In genomic region chr2:207333599-207334308, GRCh38 we compare ENCODE assay signal across 9 cellular contexts.
DNase-seq lines count a peak whose midpoint lies in the region; ATAC-seq and TF ChIP-seq lines count a peak whose summit lies in the region.
"Had no signal": no experiment of that assay in that cellular context is flagged by ENCODE, and none has a peak within 500 bp of the region (broad histone marks: within the 10 kb centered on the region; RNA-seq: fewer than 3 reads in every experiment).

No MANE protein-coding gene starts in this region.

- no peak for ATAC-seq in heart right ventricle
- no peak for ATAC-seq in Right ventricle myocardium inferior
- ATAC-seq in left lung: no peak
- ATAC-seq in body of pancreas: no peak
- ATAC-seq in GM19324 (IDR thresholded peaks at IDR 0.05; ENCODE audit: low FRiP score, unreplicated experiment): no peak

- no peaks in the 10 kb centered on the region for H3K36me3 ChIP-seq in heart right ventricle
- H3K36me3 ChIP-seq in ascending aorta: no peaks in the 10 kb centered on the region
- no peaks in the 10 kb centered on the region for H3K36me3 ChIP-seq in left lung
- H3K36me3 ChIP-seq in tibial artery: no peaks in the 10 kb centered on the region
- H3K36me3 ChIP-seq in body of pancreas (replicated peaks in 1 of 2; ENCODE audit: insufficient read depth in 1 of 2, low read depth in 2 of 2): no peaks in the 10 kb centered on the region

- intact Hi-C loops in heart right ventricle (cut with DNase I) (loop anchor here in 6 of 10 donors (2.0 to 10.0 kb wide), 6 partner anchors 75 to 351 kb away; partner anchors contain the start of gene KLF7 (in 4 of the 6)), Right ventricle myocardium inferior (cut with DNase I) (loop anchor here (2.0 to 10.0 kb wide), 2 partner anchors 169 to 289 kb away; partner anchors contain the start of gene KLF7), ascending aorta (cut with DNase I) (loop anchor here (2.0 to 5.0 kb wide), 4 partner anchors 75 to 351 kb away; no protein-coding TSS in a partner anchor), left lung (cut with DNase I) (no loop called here), tibial artery (cut with DNase I; ENCODE audit: low total_unique reads) (no loop called here), body of pancreas (cut with DNase I) (no loop called here)

- H3K4me3 ChIP-seq in heart right ventricle: peak overlapping the region in 3 of 10 donors; percentile 18 to 41 (median 31)
- H3K4me3 ChIP-seq in ascending aorta: peak overlapping the region; percentile 32 to 50
- no peak overlapping the region for H3K4me3 ChIP-seq in left lung
- H3K4me3 ChIP-seq in tibial artery: peak overlapping the region in 1 of 2 donors; percentile 41
- H3K4me3 ChIP-seq in body of pancreas: no peak overlapping the region

- H3K27me3 ChIP-seq in heart right ventricle (no peaks in the 10 kb centered on the region), ascending aorta (no peaks in the 10 kb centered on the region), left lung (no peaks in the 10 kb centered on the region), tibial artery (no peaks in the 10 kb centered on the region), body of pancreas (no peaks in the 10 kb centered on the region)

- no peak for TF ChIP-seq CTCF in heart right ventricle (IDR thresholded peaks at IDR 0.05)
- TF ChIP-seq CTCF in ascending aorta (IDR thresholded peaks at IDR 0.05): no peak
- no peak for TF ChIP-seq CTCF in left lung (IDR thresholded peaks at IDR 0.05)
- no peak for TF ChIP-seq CTCF in tibial artery (IDR thresholded peaks at IDR 0.05)
- no peak for TF ChIP-seq CTCF in body of pancreas (IDR thresholded peaks at IDR 0.05)

- no peak for TF ChIP-seq POLR2A in body of pancreas (IDR thresholded peaks at IDR 0.05)

- H3K27ac ChIP-seq in heart right ventricle (peak overlapping the region; percentile 60 to 96 (median 92)), ascending aorta (peak overlapping the region; percentile 80 to 83), left lung (peak overlapping the region; percentile 86 to 87), tibial artery (peak overlapping the region; percentile 76 to 81), body of pancreas (peak overlapping the region in 2 of 4 donors; percentile 37 to 64)

- 89 to 92% methylated on average over 6 of the region's 6 CpGs for WGBS in heart right ventricle, 2 donors
- 74 to 77% methylated on average over 6 of the region's 6 CpGs for WGBS in body of pancreas, 2 donors

- no peak for DNase-seq in heart right ventricle
- no peak for DNase-seq in Right ventricle myocardium inferior (ENCODE audit: missing footprints)
- no peak for DNase-seq in ascending aorta (ENCODE audit: low spot score in 2 of 2)
- no peak for DNase-seq in left lung
- DNase-seq in tibial artery: no peak
- DNase-seq in body of pancreas: no peak
- no peak for DNase-seq in amniotic stem cell (lab: John Stamatoyannopoulos, UW)
- DNase-seq: NCI-H526 had no signal

- peaks cover 0 to 92% (median 47%) of the 10 kb centered on the region in 9 donors for H3K4me1 ChIP-seq in heart right ventricle
- H3K4me1 ChIP-seq in ascending aorta: peaks cover 0 to 5% of the 10 kb centered on the region in 2 donors
- H3K4me1 ChIP-seq in left lung: peaks cover 10 to 79% of the 10 kb centered on the region in 2 donors
- peaks cover 0 to 26% (median 8%) of the 10 kb centered on the region in 4 donors for H3K4me1 ChIP-seq in tibial artery
- H3K4me1 ChIP-seq in body of pancreas: peaks cover 9% of the 10 kb centered on the region

- H3K9me3 ChIP-seq in heart right ventricle: no peaks in the 10 kb centered on the region
- H3K9me3 ChIP-seq in ascending aorta: no peaks in the 10 kb centered on the region
- no peaks in the 10 kb centered on the region for H3K9me3 ChIP-seq in left lung
- no peaks in the 10 kb centered on the region for H3K9me3 ChIP-seq in tibial artery
- H3K9me3 ChIP-seq in body of pancreas: no peaks in the 10 kb centered on the region

Comparison
In these comparisons a context has a peak if more than half of its experiments do, and no peak if none do; other contexts are left out.
1. H3K4me3 ChIP-seq: peak in ascending aorta (2 of 2); none in left lung (0 of 2) and body of pancreas (0 of 2).
2. intact Hi-C loops: an anchor here in heart right ventricle (2.0 to 10.0 kb wide), Right ventricle myocardium inferior (2.0 to 10.0 kb wide) and ascending aorta (2.0 to 5.0 kb wide); none called in left lung, tibial artery and body of pancreas.